ENCODE assay signal across 18 cellular contexts in genomic region chr16:16001856-16002255, GRCh38.
"Had no signal": no experiment of that assay in that cellular context is flagged by ENCODE, and none has a peak within 500 bp of the region (broad histone marks: within the 10 kb centered on the region; RNA-seq: fewer than 3 reads in every experiment).

No MANE protein-coding gene starts in this region.

- H3K27ac ChIP-seq: upper lobe of right lung had no signal

- ATAC-seq: effector memory CD8-positive, alpha-beta T cell; left lobe of liver; upper lobe of right lung had no signal

- H3K27me3 Mint-ChIP-seq: activated CD4-positive, alpha-beta memory T cell treated with anti-CD3 and anti-CD28 coated beads for 36 hours; activated naive CD8-positive, alpha-beta T cell treated with anti-CD3 and anti-CD28 coated beads for 36 hours; effector memory CD8-positive, alpha-beta T cell had no signal

- H3K36me3 ChIP-seq: upper lobe of right lung had no signal

- H3K4me3 Mint-ChIP-seq: activated CD4-positive, alpha-beta memory T cell treated with anti-CD3 and anti-CD28 coated beads for 36 hours; activated naive CD8-positive, alpha-beta T cell treated with anti-CD3 and anti-CD28 coated beads for 36 hours; activated T-helper 1 cell treated with anti-CD3 and anti-CD28 coated beads, Interleukin-12 subunit alpha, Interleukin-12 subunit beta, Interleukin-2, Interleukin-4 antibody, amounts not matched to agents 30 ng/mL and 10 ng/mL and 1 ng/mL, durations not matched to agents 14 hours and 24 hours and 36 hours; effector memory CD8-positive, alpha-beta T cell; nephron progenitor cell; T-helper 2 cell treated with Interferon-gamma antibody and Interleukin-4, amounts not matched to agents 5 μg/mL and 100 μg/mL, for 36 hours had no signal

- FAIRE-seq: keratinocyte, TTC549 had no signal

- DNase-seq: activated CD4-positive, alpha-beta memory T cell treated with anti-CD3 and anti-CD28 coated beads for 36 hours; activated naive CD4-positive, alpha-beta T cell; activated naive CD8-positive, alpha-beta T cell treated with anti-CD3 and anti-CD28 coated beads for 36 hours; activated T-cell treated with anti-CD3 and anti-CD28 coated beads for 4 hours; amygdala; effector memory CD8-positive, alpha-beta T cell; foreskin melanocyte; nephron progenitor cell; nucleus accumbens; retina; stimulated activated naive CD4-positive, alpha-beta T cell; upper lobe of right lung had no signal

- H3K27ac Mint-ChIP-seq: activated CD4-positive, alpha-beta memory T cell treated with anti-CD3 and anti-CD28 coated beads for 36 hours; activated naive CD8-positive, alpha-beta T cell treated with anti-CD3 and anti-CD28 coated beads for 36 hours; activated T-helper 1 cell treated with anti-CD3 and anti-CD28 coated beads, Interleukin-12 subunit alpha, Interleukin-12 subunit beta, Interleukin-2, Interleukin-4 antibody, amounts not matched to agents 30 ng/mL and 10 ng/mL and 1 ng/mL, durations not matched to agents 14 hours and 24 hours and 36 hours; effector memory CD8-positive, alpha-beta T cell; nephron progenitor cell; T-helper 2 cell treated with Interferon-gamma antibody and Interleukin-4, amounts not matched to agents 5 μg/mL and 100 μg/mL, for 36 hours had no signal

- H3K9me3 Mint-ChIP-seq: activated CD4-positive, alpha-beta memory T cell treated with anti-CD3 and anti-CD28 coated beads for 36 hours; effector memory CD8-positive, alpha-beta T cell; nephron progenitor cell; T-helper 2 cell treated with Interferon-gamma antibody and Interleukin-4, amounts not matched to agents 5 μg/mL and 100 μg/mL, for 36 hours had no signal

- H3K4me3 ChIP-seq: lung, upper lobe of right lung had no signal

- H3K27me3 ChIP-seq: upper lobe of right lung had no signal

- H3K9me3 ChIP-seq: upper lobe of right lung had no signal
